In genomic region chr18:61855992-61856378, GRCh38 we compare ENCODE assay signal across 28 cellular contexts.
"Had no signal": no experiment of that assay in that cellular context is flagged by ENCODE, and none has a peak within 500 bp of the region (broad histone marks: within the 10 kb centered on the region; RNA-seq: fewer than 3 reads in every experiment).

No MANE protein-coding gene starts in this region.

- H3K4me2 ChIP-seq: neural progenitor cell, smooth muscle cell had no signal

- H3K36me3 Mint-ChIP-seq: immature natural killer cell; mesothelial cell of epicardium; naive B cell; natural killer cell; stimulated activated memory B cell treated with anti-CD40 and anti-IgM and Interleukin-4, amounts not matched to agents 10 μg/mL and 1 μg/mL and 100 μg/mL, for 72 hours had no signal

- H3K27me3 ChIP-seq: neural progenitor cell, ovary, right atrium auricular region, right lobe of liver, tibial nerve, uterus had no signal

- H3K4me3 Mint-ChIP-seq: immature natural killer cell; mesothelial cell of epicardium; naive B cell; natural killer cell; nephron progenitor cell; neural progenitor cell; stimulated activated memory B cell treated with anti-CD40 and anti-IgM and Interleukin-4, amounts not matched to agents 10 μg/mL and 1 μg/mL and 100 μg/mL, for 72 hours; stimulated activated naive CD8-positive, alpha-beta T cell treated with anti-CD3 and anti-CD28 coated beads, Interleukin-15, amount 100 ng/mL, for 72 hours; type B pancreatic cell had no signal

- H3K27me3 Mint-ChIP-seq: progenitor cell of endocrine pancreas, type B pancreatic cell had no signal

- H3K36me3 ChIP-seq: left ventricle myocardium inferior, neural progenitor cell, neutrophil, ovary, right atrium auricular region, tibial nerve, uterus had no signal

- H2AFZ ChIP-seq: neural progenitor cell had no signal

- H3K9ac ChIP-seq: neural progenitor cell had no signal

- H3K27ac ChIP-seq: left ventricle myocardium inferior, neural progenitor cell, neutrophil, ovary, right lobe of liver, tibial nerve, uterus had no signal

- H3K9me3 ChIP-seq: left ventricle myocardium inferior, neutrophil, ovary, right atrium auricular region, right lobe of liver, tibial nerve, uterus had no signal

- H3K4me1 ChIP-seq: tibial nerve, uterus had no signal

- H3K4me1 Mint-ChIP-seq: immature natural killer cell; naive B cell; natural killer cell; stimulated activated memory B cell treated with anti-CD40 and anti-IgM and Interleukin-4, amounts not matched to agents 10 μg/mL and 1 μg/mL and 100 μg/mL, for 72 hours; stimulated activated naive CD8-positive, alpha-beta T cell treated with anti-CD3 and anti-CD28 coated beads, Interleukin-15, amount 100 ng/mL, for 72 hours had no signal

- ATAC-seq: left colon; natural killer cell; stimulated activated memory B cell treated with anti-CD40 and anti-IgM and Interleukin-4, amounts not matched to agents 10 μg/mL and 1 μg/mL and 100 μg/mL, for 72 hours; stimulated activated naive CD8-positive, alpha-beta T cell treated with anti-CD3 and anti-CD28 coated beads, Interleukin-15, amount 100 ng/mL, for 72 hours had no signal

- H3K27ac Mint-ChIP-seq: immature natural killer cell; mesothelial cell of epicardium; natural killer cell; nephron progenitor cell; neural progenitor cell; stimulated activated memory B cell treated with anti-CD40 and anti-IgM and Interleukin-4, amounts not matched to agents 10 μg/mL and 1 μg/mL and 100 μg/mL, for 72 hours; stimulated activated naive CD8-positive, alpha-beta T cell treated with anti-CD3 and anti-CD28 coated beads, Interleukin-15, amount 100 ng/mL, for 72 hours had no signal

- H3K4me3 ChIP-seq: left ventricle myocardium inferior, lung, neural progenitor cell, ovary, right atrium auricular region, right lobe of liver, smooth muscle cell, tibial nerve, uterus had no signal

- DNase-seq: immature natural killer cell; kidney; left colon; left ventricle myocardium inferior; mesendoderm; naive B cell; natural killer cell; nephron progenitor cell; occipital lobe; ovary; right lobe of liver; stimulated activated CD4-positive, alpha-beta T cell treated with anti-CD3 and anti-CD28 coated beads, Interleukin-1b, Interleukin-23, amount 100 ng/mL, for 48 hours; stimulated activated CD4-positive, alpha-beta T cell treated with anti-CD3 and anti-CD28 coated beads, Interleukin-2, amount 100 ng/mL, for 48 hours; stimulated activated CD4-positive, alpha-beta T cell treated with anti-CD3 and anti-CD28 coated beads, Interleukin-4, amount 100 ng/mL, for 4 hours; stimulated activated CD8-positive, alpha-beta memory T cell treated with anti-CD3 and anti-CD28 coated beads, Interleukin-4, amount 100 ng/mL, for 48 hours; stimulated activated naive CD4-positive, alpha-beta T cell treated with Interleukin-2 at 50 U/mL for 16 hours; stimulated activated naive CD8-positive, alpha-beta T cell treated with anti-CD3 and anti-CD28 coated beads, Interleukin-15, amount 100 ng/mL, for 72 hours; uterus had no signal

- H3K9me3 Mint-ChIP-seq: mesothelial cell of epicardium; naive B cell; natural killer cell; nephron progenitor cell; stimulated activated memory B cell treated with anti-CD40 and anti-IgM and Interleukin-4, amounts not matched to agents 10 μg/mL and 1 μg/mL and 100 μg/mL, for 72 hours; stimulated activated naive CD8-positive, alpha-beta T cell treated with anti-CD3 and anti-CD28 coated beads, Interleukin-15, amount 100 ng/mL, for 72 hours; type B pancreatic cell had no signal
